ENCODE assay signal across 1 cellular context in the genomic region with DNA sequence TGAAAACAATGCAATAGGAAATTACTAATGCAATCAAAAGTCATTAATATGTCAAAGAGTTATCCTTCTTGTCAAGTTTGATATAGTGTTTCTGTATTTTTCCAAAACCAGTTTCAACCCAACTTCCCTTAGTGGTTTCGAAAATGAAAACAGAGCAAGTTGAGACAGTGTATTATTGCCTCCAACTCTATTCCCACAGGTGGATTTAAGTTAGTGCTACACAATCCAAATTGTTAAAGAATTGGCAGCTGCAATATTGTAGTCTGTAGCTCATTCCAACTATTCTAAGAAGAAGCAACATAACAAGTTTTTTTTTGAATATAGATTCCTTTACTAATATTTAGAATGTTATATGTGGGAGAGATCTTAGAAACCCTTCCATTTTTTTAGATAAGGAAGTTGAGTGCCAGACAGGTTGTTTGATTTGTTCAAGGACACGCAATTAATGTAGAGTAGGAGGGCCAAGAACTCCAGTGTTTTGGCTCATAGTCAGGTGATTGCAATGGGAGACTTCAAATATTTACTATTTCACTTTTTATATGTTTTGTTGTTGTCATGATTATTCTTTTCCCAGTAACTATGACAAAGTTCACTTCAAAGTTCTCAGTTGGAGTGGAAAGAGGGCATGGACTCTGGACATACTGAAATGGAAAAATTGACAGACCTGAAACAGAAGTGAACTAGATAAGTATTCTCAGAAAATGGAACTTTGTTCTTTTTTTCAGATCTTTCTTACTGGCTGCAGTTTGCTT.
TF ChIP-seq lines count a peak whose summit lies in the region.

No MANE protein-coding gene starts in this region.

TF ChIP-seq in HepG2, 621 proteins besides CTCF, POLR2A, EP300 and RAD21 (continued from another document):
- TF ChIP-seq RNF219 (CRISPR knock-in tag; IDR thresholded peaks at IDR 0.05) (no peak), ZNF598 (CRISPR knock-in tag; IDR thresholded peaks at IDR 0.05; ENCODE audit: borderline replicate concordance) (no peak), BRF2 (CRISPR knock-in tag; IDR thresholded peaks at IDR 0.05) (no peak), HNRNPK (IDR thresholded peaks at IDR 0.05; ENCODE audit: low read depth, low read length, poor library complexity, severe bottlenecking) (no peak)
TF ChIP-seq in HepG2: peak in this region for 0.
